Comparison of ENCODE assay signal across 1 cellular context in genomic region chr9:110186254-110186653, GRCh38.
TF ChIP-seq lines count a peak whose summit lies in the region.

No MANE protein-coding gene starts in this region.

TF ChIP-seq in HCT116, 20 proteins besides CTCF, POLR2A, EP300 and RAD21 (continued from another document):
- TF ChIP-seq REST (IDR thresholded peaks at IDR 0.05; ENCODE audit: low read depth) (no peak), CBX3 (IDR thresholded peaks at IDR 0.05; ENCODE audit: low read depth) (no peak), POLR2AphosphoS5 (IDR thresholded peaks at IDR 0.05; ENCODE audit: low read depth, low read length) (no peak), ZBTB33 (IDR thresholded peaks at IDR 0.05; ENCODE audit: extremely low read depth, insufficient replicate concordance, low read length) (no peak), MAX (IDR thresholded peaks at IDR 0.05) (no peak), EGR1 (IDR thresholded peaks at IDR 0.05; ENCODE audit: low read depth) (no peak), CEBPB (IDR thresholded peaks at IDR 0.05; ENCODE audit: low read depth) (no peak), TCF7L2 (IDR thresholded peaks at IDR 0.05; ENCODE audit: borderline replicate concordance, extremely low read depth, insufficient read depth, insufficient read length) (no peak), FOSL1 (IDR thresholded peaks at IDR 0.05; ENCODE audit: low read depth) (no peak), YY1 (IDR thresholded peaks at IDR 0.05; ENCODE audit: extremely low read depth, insufficient replicate concordance, low read depth, low read length) (no peak), SIN3A (IDR thresholded peaks at IDR 0.05; ENCODE audit: low read depth) (no peak), ELF1 (IDR thresholded peaks at IDR 0.05; ENCODE audit: borderline replicate concordance, low read depth) (no peak), JUND (IDR thresholded peaks at IDR 0.05) (no peak)
TF ChIP-seq in HCT116: peak in this region for 0.
